ENCODE assay signal across 27 cellular contexts in genomic region chr5:57513785-57514184, GRCh38. TPM values are rescaled to one million over a fixed set of nuclear protein-coding genes. Genes with fewer than 3 reads are reported as not detected.
"Had no signal": no experiment of that assay in that cellular context is flagged by ENCODE, and none has a peak within 500 bp of the region (broad histone marks: within the 10 kb centered on the region; RNA-seq: fewer than 3 reads in every experiment).

No MANE protein-coding gene starts in this region.

- H3K27ac ChIP-seq: sigmoid colon, thyroid gland had no signal

- DNase-seq: activated B cell treated with CpG ODN at 0.5 μM for 24 hours; activated CD4-positive, alpha-beta T cell treated with anti-CD3 and anti-CD28 coated beads for 4 hours; activated CD8-positive, alpha-beta T cell treated with anti-CD3 and anti-CD28 coated beads for 36 hours; activated naive CD4-positive, alpha-beta T cell treated with anti-CD3 and anti-CD28 coated beads, Interleukin-2, amount 10 ng/mL, durations not matched to agents 7 days and 5 days; activated naive CD8-positive, alpha-beta T cell treated with anti-CD3 and anti-CD28 coated beads, Interleukin-2, amount 50 U/mL, for 24 hours; activated T-cell treated with anti-CD3 and anti-CD28 coated beads, Interleukin-2, amount 50 U/mL, for 1 hour; aorta; cortex of kidney; erythroblast; foreskin melanocyte; kidney; midbrain; nephron progenitor cell; occipital lobe; posterior cingulate gyrus; sigmoid colon; stimulated activated CD4-positive, alpha-beta T cell treated with anti-CD3 and anti-CD28 coated beads, Interleukin-4, amount 100 ng/mL, for 24 hours; T-helper 9 cell; thyroid gland had no signal

- H3K27me3 ChIP-seq: sigmoid colon, thyroid gland had no signal

- H3K36me3 ChIP-seq: sigmoid colon, thyroid gland had no signal

- H3K27ac Mint-ChIP-seq: activated B cell treated with CpG ODN at 0.5 μM for 24 hours; activated CD8-positive, alpha-beta T cell treated with anti-CD3 and anti-CD28 coated beads for 36 hours; activated naive CD4-positive, alpha-beta T cell treated with anti-CD3 and anti-CD28 coated beads, Interleukin-2, amount 10 ng/mL, durations not matched to agents 7 days and 5 days; activated naive CD8-positive, alpha-beta T cell treated with anti-CD3 and anti-CD28 coated beads, Interleukin-2, amount 50 U/mL, for 24 hours; activated T-helper 2 cell treated with anti-CD3 and anti-CD28 coated beads, Interferon-gamma antibody, Interleukin-2, Interleukin-4, amounts not matched to agents 10 μg/mL and 5 μg/mL and 100 μg/mL, durations not matched to agents 14 hours and 24 hours and 36 hours; nephron progenitor cell; stimulated activated effector memory CD8-positive, alpha-beta T cell treated with anti-CD3 and anti-CD28 coated beads, Interleukin-12 subunit alpha, Interleukin-12 subunit beta, amount 100 ng/mL, for 72 hours had no signal

- H3K4me1 ChIP-seq: sigmoid colon, thyroid gland had no signal

- H3K9me3 ChIP-seq: sigmoid colon, thyroid gland had no signal

- H3K4me1 Mint-ChIP-seq: activated B cell treated with CpG ODN at 0.5 μM for 24 hours; activated naive CD4-positive, alpha-beta T cell treated with anti-CD3 and anti-CD28 coated beads, Interleukin-2, amount 10 ng/mL, durations not matched to agents 7 days and 5 days; activated naive CD8-positive, alpha-beta T cell treated with anti-CD3 and anti-CD28 coated beads, Interleukin-2, amount 50 U/mL, for 24 hours; central memory CD8-positive, alpha-beta T cell; stimulated activated effector memory CD8-positive, alpha-beta T cell treated with anti-CD3 and anti-CD28 coated beads, Interleukin-12 subunit alpha, Interleukin-12 subunit beta, amount 100 ng/mL, for 72 hours had no signal

- H3K4me3 Mint-ChIP-seq: activated B cell treated with CpG ODN at 0.5 μM for 24 hours; activated CD8-positive, alpha-beta T cell treated with anti-CD3 and anti-CD28 coated beads for 36 hours; activated naive CD4-positive, alpha-beta T cell treated with anti-CD3 and anti-CD28 coated beads, Interleukin-2, amount 10 ng/mL, durations not matched to agents 7 days and 5 days; activated naive CD8-positive, alpha-beta T cell treated with anti-CD3 and anti-CD28 coated beads, Interleukin-2, amount 50 U/mL, for 24 hours; central memory CD8-positive, alpha-beta T cell; nephron progenitor cell; stimulated activated effector memory CD8-positive, alpha-beta T cell treated with anti-CD3 and anti-CD28 coated beads, Interleukin-12 subunit alpha, Interleukin-12 subunit beta, amount 100 ng/mL, for 72 hours had no signal

- ATAC-seq: activated CD8-positive, alpha-beta T cell treated with anti-CD3 and anti-CD28 coated beads for 36 hours; activated naive CD8-positive, alpha-beta T cell treated with anti-CD3 and anti-CD28 coated beads, Interleukin-2, amount 50 U/mL, for 24 hours; left lobe of liver; stimulated activated effector memory CD8-positive, alpha-beta T cell treated with anti-CD3 and anti-CD28 coated beads, Interleukin-12 subunit alpha, Interleukin-12 subunit beta, amount 100 ng/mL, for 72 hours had no signal

- H3K4me3 ChIP-seq: lung, sigmoid colon, thyroid gland had no signal

- H3K9me3 Mint-ChIP-seq: activated B cell treated with CpG ODN at 0.5 μM for 24 hours; activated CD8-positive, alpha-beta T cell treated with anti-CD3 and anti-CD28 coated beads for 36 hours; activated naive CD4-positive, alpha-beta T cell treated with anti-CD3 and anti-CD28 coated beads, Interleukin-2, amount 10 ng/mL, durations not matched to agents 7 days and 5 days; activated naive CD8-positive, alpha-beta T cell treated with anti-CD3 and anti-CD28 coated beads, Interleukin-2, amount 50 U/mL, for 24 hours; central memory CD8-positive, alpha-beta T cell; stimulated activated effector memory CD8-positive, alpha-beta T cell treated with anti-CD3 and anti-CD28 coated beads, Interleukin-12 subunit alpha, Interleukin-12 subunit beta, amount 100 ng/mL, for 72 hours had no signal

RNA-seq across cellular contexts. Expression of gene ACTBL2, which starts 31.2 kb away (rescaled TPM):
- total RNA-seq: activated B cell treated with CpG ODN at 0.5 μM for 24 hours; activated CD8-positive, alpha-beta T cell treated with anti-CD3 and anti-CD28 coated beads for 36 hours; activated T-helper 2 cell treated with anti-CD3 and anti-CD28 coated beads, Interferon-gamma antibody, Interleukin-2, Interleukin-4, amounts not matched to agents 10 μg/mL and 5 μg/mL and 100 μg/mL, durations not matched to agents 14 hours and 24 hours and 36 hours; aorta; left lobe of liver; myocyte; occipital lobe; sigmoid colon; subcutaneous adipose tissue; ureter had no signal
